ENCODE assay signal across 21 cellular contexts in genomic region chr13:64371045-64371444, GRCh38.
DNase-seq lines count a peak whose midpoint lies in the region; ATAC-seq and TF ChIP-seq lines count a peak whose summit lies in the region.
"Had no signal": no experiment of that assay in that cellular context is flagged by ENCODE, and none has a peak within 500 bp of the region (broad histone marks: within the 10 kb centered on the region; RNA-seq: fewer than 3 reads in every experiment).

No MANE protein-coding gene starts in this region.

- TF ChIP-seq CTCF in RWPE1 (conservative IDR thresholded peaks at IDR 0.05; ENCODE audit: low read depth), result no peak
- no peak for TF ChIP-seq CTCF in epithelial cell of esophagus (IDR thresholded peaks at IDR 0.05; ENCODE audit: insufficient read depth, low read depth, low read length, missing control alignments)
- TF ChIP-seq CTCF in smooth muscle cell (IDR thresholded peaks at IDR 0.05; ENCODE audit: borderline replicate concordance, insufficient read depth, poor library complexity, severe bottlenecking), result no peak

- H3K9ac ChIP-seq in smooth muscle cell (ENCODE audit: low read depth), result peak overlapping the region; percentile 39

- H3K4me2 ChIP-seq in smooth muscle cell, result no peak overlapping the region

- no peak overlapping the region for H3K27ac Mint-ChIP-seq in stimulated activated naive B cell treated with anti-CD40 and anti-IgM and Interleukin-4, amounts not matched to agents 10 μg/mL and 1 μg/mL and 100 μg/mL, for 72 hours
- H3K27ac Mint-ChIP-seq: activated CD4-positive, alpha-beta T cell treated with anti-CD3 and anti-CD28 coated beads for 36 hours; activated naive CD4-positive, alpha-beta T cell treated with anti-CD3 and anti-CD28 coated beads, Interleukin-2, amount 10 ng/mL, durations not matched to agents 7 days and 5 days; activated T-cell treated with anti-CD3 and anti-CD28 coated beads, Interleukin-2, amount 50 U/mL, for 72 hours; memory B cell had no signal

- no peak for TF ChIP-seq POLR2A in erythroblast (IDR thresholded peaks at IDR 0.05; ENCODE audit: low read length)

- no peak overlapping the region for H3K4me3 Mint-ChIP-seq in stimulated activated naive B cell treated with anti-CD40 and anti-IgM and Interleukin-4, amounts not matched to agents 10 μg/mL and 1 μg/mL and 100 μg/mL, for 72 hours
- H3K4me3 Mint-ChIP-seq: activated CD4-positive, alpha-beta T cell treated with anti-CD3 and anti-CD28 coated beads for 36 hours; activated naive CD4-positive, alpha-beta T cell treated with anti-CD3 and anti-CD28 coated beads, Interleukin-2, amount 10 ng/mL, durations not matched to agents 7 days and 5 days; activated T-cell treated with anti-CD3 and anti-CD28 coated beads, Interleukin-2, amount 50 U/mL, for 72 hours; memory B cell had no signal

- no peaks in the 10 kb centered on the region for H3K27me3 ChIP-seq in smooth muscle cell (ENCODE audit: low read depth)
- H3K27me3 ChIP-seq: ascending aorta, right atrium auricular region had no signal

- no peaks in the 10 kb centered on the region for H4K20me1 ChIP-seq in smooth muscle cell (ENCODE audit: low read depth)

- CTCF ChIA-PET in RWPE1 (lab: Yijun Ruan, JAX), result no interaction called here

- POLR2A ChIA-PET in RWPE1 (lab: Yijun Ruan, JAX; ENCODE audit: low non-redundant PET), result no interaction called here

- H3K36me3 ChIP-seq in smooth muscle cell (ENCODE audit: low read depth), result no peaks in the 10 kb centered on the region
- H3K36me3 ChIP-seq: ascending aorta, HAP-1, right atrium auricular region had no signal

- H3K36me3 Mint-ChIP-seq in stimulated activated naive B cell treated with anti-CD40 and anti-IgM and Interleukin-4, amounts not matched to agents 10 μg/mL and 1 μg/mL and 100 μg/mL, for 72 hours, result no peaks in the 10 kb centered on the region
- H3K36me3 Mint-ChIP-seq: activated naive CD4-positive, alpha-beta T cell treated with anti-CD3 and anti-CD28 coated beads, Interleukin-2, amount 10 ng/mL, durations not matched to agents 7 days and 5 days; memory B cell had no signal

- no peaks in the 10 kb centered on the region for H3K9me3 ChIP-seq in smooth muscle cell (replicated peaks; ENCODE audit: low read depth)
- H3K9me3 ChIP-seq: ascending aorta, HAP-1, right atrium auricular region had no signal

- no peaks in the 10 kb centered on the region for H3K4me1 Mint-ChIP-seq in stimulated activated naive B cell treated with anti-CD40 and anti-IgM and Interleukin-4, amounts not matched to agents 10 μg/mL and 1 μg/mL and 100 μg/mL, for 72 hours
- H3K4me1 Mint-ChIP-seq: activated CD4-positive, alpha-beta T cell treated with anti-CD3 and anti-CD28 coated beads for 36 hours; activated naive CD4-positive, alpha-beta T cell treated with anti-CD3 and anti-CD28 coated beads, Interleukin-2, amount 10 ng/mL, durations not matched to agents 7 days and 5 days; memory B cell had no signal

- peak; percentile 11 for DNase-seq in HS-5 (ENCODE audit: low read depth)
- peak; percentile 62 for DNase-seq in RWPE1 (ENCODE audit: low spot score)
- peak; percentile 91 for DNase-seq in epithelial cell of esophagus (ENCODE audit: low read depth)
- no peak for DNase-seq in smooth muscle cell (lab: John Stamatoyannopoulos, UW; ENCODE audit: unreplicated experiment)
- DNase-seq in NCI-H2081 treated with DMSO at 0.1 percent for 48 hours (lab: John Stamatoyannopoulos, UW), result no peak
- no peak for DNase-seq in stimulated activated naive B cell treated with anti-CD40 and anti-IgM and Interleukin-4, amounts not matched to agents 10 μg/mL and 1 μg/mL and 100 μg/mL, for 72 hours
- DNase-seq in erythroblast (lab: John Stamatoyannopoulos, UW), result no peak
- DNase-seq: activated CD4-positive, alpha-beta T cell treated with anti-CD3 and anti-CD28 coated beads for 36 hours; activated naive CD4-positive, alpha-beta T cell treated with anti-CD3 and anti-CD28 coated beads, Interleukin-2, amount 10 ng/mL, durations not matched to agents 7 days and 5 days; activated T-cell treated with anti-CD3 and anti-CD28 coated beads, Interleukin-2, amount 50 U/mL, for 72 hours; cortex of kidney; kidney; NCI-H1694; NCI-H748 treated with DMSO at 0.1 percent for 48 hours; T1000 had no signal

- ATAC-seq in stimulated activated naive B cell treated with anti-CD40 and anti-IgM and Interleukin-4, amounts not matched to agents 10 μg/mL and 1 μg/mL and 100 μg/mL, for 72 hours (replicated peaks), result no peak
- ATAC-seq in GM21825 (IDR thresholded peaks at IDR 0.05; ENCODE audit: unreplicated experiment), result no peak
- ATAC-seq: activated CD4-positive, alpha-beta T cell treated with anti-CD3 and anti-CD28 coated beads for 36 hours; activated T-cell treated with anti-CD3 and anti-CD28 coated beads, Interleukin-2, amount 50 U/mL, for 72 hours had no signal

- H3K4me1 ChIP-seq in smooth muscle cell (ENCODE audit: low read depth), result no peaks in the 10 kb centered on the region
- H3K4me1 ChIP-seq: ascending aorta, HAP-1, right atrium auricular region had no signal

- no peaks in the 10 kb centered on the region for H3F3A ChIP-seq in smooth muscle cell (ENCODE audit: low read depth)

- no peaks in the 10 kb centered on the region for H3K27me3 Mint-ChIP-seq in stimulated activated naive B cell treated with anti-CD40 and anti-IgM and Interleukin-4, amounts not matched to agents 10 μg/mL and 1 μg/mL and 100 μg/mL, for 72 hours
- H3K27me3 Mint-ChIP-seq: activated CD4-positive, alpha-beta T cell treated with anti-CD3 and anti-CD28 coated beads for 36 hours; activated naive CD4-positive, alpha-beta T cell treated with anti-CD3 and anti-CD28 coated beads, Interleukin-2, amount 10 ng/mL, durations not matched to agents 7 days and 5 days; memory B cell had no signal

- no peak overlapping the region for H2AFZ ChIP-seq in smooth muscle cell (ENCODE audit: low read depth)

- no peaks in the 10 kb centered on the region for H3K79me2 ChIP-seq in smooth muscle cell (ENCODE audit: low read depth)

- no peak overlapping the region for H3K4me3 ChIP-seq in epithelial cell of esophagus (ENCODE audit: low read length)
- no peak overlapping the region for H3K4me3 ChIP-seq in smooth muscle cell
- H3K4me3 ChIP-seq: ascending aorta, HAP-1, right atrium auricular region, SK-N-MC had no signal

- H3K27ac ChIP-seq in RWPE1 (no peak overlapping the region), smooth muscle cell (ENCODE audit: low read depth) (peak overlapping the region; percentile 84)
- H3K27ac ChIP-seq: ascending aorta, right atrium auricular region, SK-N-MC had no signal

- H3K9me3 Mint-ChIP-seq in stimulated activated naive B cell treated with anti-CD40 and anti-IgM and Interleukin-4, amounts not matched to agents 10 μg/mL and 1 μg/mL and 100 μg/mL, for 72 hours, result peaks cover 14 to 18% of the 10 kb centered on the region in 2 donors

Comparison
In these comparisons a context has a peak if more than half of its experiments do, and no peak if none do; other contexts are left out.
1. DNase-seq: peak in HS-5 (single experiment), RWPE1 (single experiment) and epithelial cell of esophagus (single experiment); none in smooth muscle cell (single experiment), NCI-H2081 treated with DMSO at 0.1 percent for 48 hours (single experiment), stimulated activated naive B cell treated with anti-CD40 and anti-IgM and Interleukin-4, amounts not matched to agents 10 μg/mL and 1 μg/mL and 100 μg/mL, for 72 hours (single experiment) and erythroblast (0 of 2).